ENCODE assay signal across 1 cellular context in genomic region chr11:690738-691633, GRCh38.
TF ChIP-seq lines count a peak whose summit lies in the region.

No MANE protein-coding gene starts in this region.

TF ChIP-seq in H1, 55 proteins besides CTCF, POLR2A, EP300 and RAD21:
- TF ChIP-seq EZH2 (IDR thresholded peaks at IDR 0.05; ENCODE audit: low read depth, low read length, severe bottlenecking): no peak
- TF ChIP-seq SIN3A (conservative IDR thresholded peaks at IDR 0.05 in 1 of 2, IDR thresholded peaks at IDR 0.05 in 1 of 2; ENCODE audit: low read depth in 1 of 2, low read length in 2 of 2): no peak
- TF ChIP-seq HDAC6 (IDR thresholded peaks at IDR 0.05; ENCODE audit: low read depth, low read length): no peak
- TF ChIP-seq CHD2 (IDR thresholded peaks at IDR 0.05; ENCODE audit: low read length): no peak
- no peak for TF ChIP-seq TAF1 (IDR thresholded peaks at IDR 0.05; ENCODE audit: low read depth, low read length)
- no peak for TF ChIP-seq EGR1 (IDR thresholded peaks at IDR 0.05; ENCODE audit: borderline replicate concordance, low read depth, low read length)
- no peak for TF ChIP-seq GTF2F1 (IDR thresholded peaks at IDR 0.05; ENCODE audit: borderline replicate concordance, low read depth, low read length)
